In genomic region chr20:189611-190010, GRCh38 we compare ENCODE assay signal across 34 cellular contexts.
"Had no signal": no experiment of that assay in that cellular context is flagged by ENCODE, and none has a peak within 500 bp of the region (broad histone marks: within the 10 kb centered on the region; RNA-seq: fewer than 3 reads in every experiment).

Gene DEFB128, minus strand, starts transcription at chr20:189711. Its CDS starts 88 bp downstream, at chr20:189623.

- H3K9me3 ChIP-seq: MG63 had no signal

- H3K4me3 ChIP-seq: MG63 had no signal

- H3K27me3 ChIP-seq: MG63 had no signal

- DNase-seq: Karpas-422, Kasumi-1, MG63, MM.1S, MV-4-11, NCI-H1048, NCI-H1092, NCI-H1092 treated with DMSO at 0.1 percent for 48 hours, NCI-H1105, NCI-H1105 treated with DMSO at 0.1 percent for 48 hours, NCI-H1417, NCI-H1417 treated with DMSO at 0.1 percent for 48 hours, NCI-H1436, NCI-H1436 treated with DMSO at 0.1 percent for 48 hours, NCI-H146, NCI-H1694, NCI-H1694 treated with DMSO at 0.1 percent for 48 hours, NCI-H187, NCI-H187 treated with DMSO at 0.1 percent for 48 hours, NCI-H1930, NCI-H2029, NCI-H2029 treated with DMSO at 0.1 percent for 48 hours, NCI-H2081, NCI-H2081 treated with DMSO at 0.1 percent for 48 hours, NCI-H2107, NCI-H2171, NCI-H2171 treated with DMSO at 0.1 percent for 48 hours, NCI-H2227 treated with DMSO at 0.1 percent for 48 hours, NCI-H226, NCI-H345, NCI-H446, NCI-H446 treated with DMSO at 0.1 percent for 48 hours, NCI-H510A, NCI-H510A treated with DMSO at 0.1 percent for 48 hours had no signal

- H3K36me3 ChIP-seq: MG63 had no signal
